ENCODE assay signal across 21 cellular contexts in the genomic region with DNA sequence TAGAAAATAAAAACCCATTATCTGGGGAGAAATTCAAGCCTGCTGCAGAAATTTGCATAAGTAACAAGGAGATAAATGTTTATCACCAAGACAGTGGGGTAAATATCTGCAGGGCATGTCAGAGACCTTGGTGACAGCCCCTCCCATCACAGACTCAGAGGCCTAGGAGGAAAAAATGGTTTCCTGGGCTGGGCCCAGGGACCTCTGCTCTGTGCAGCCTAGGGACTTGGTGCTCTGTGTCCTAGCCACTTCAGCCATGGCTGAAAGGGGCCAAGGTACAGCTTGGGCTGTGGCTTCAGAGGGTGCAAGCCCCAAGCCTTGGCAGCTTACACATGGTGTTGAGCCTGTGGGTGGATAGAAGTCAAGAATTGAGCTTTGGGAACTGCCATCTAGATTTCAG. TPM values are rescaled to one million over a fixed set of nuclear protein-coding genes. Genes with fewer than 3 reads are reported as not detected.
"Had no signal": no experiment of that assay in that cellular context is flagged by ENCODE, and none has a peak within 500 bp of the region (broad histone marks: within the 10 kb centered on the region; RNA-seq: fewer than 3 reads in every experiment).

No MANE protein-coding gene starts in this region.

RNA-seq across cellular contexts. Expression of gene SLC25A48, which starts 3.9 kb away (rescaled TPM):
- total RNA-seq: activated CD4-positive, alpha-beta memory T cell treated with anti-CD3 and anti-CD28 coated beads, Interleukin-2, amount 10 ng/mL, durations not matched to agents 7 days and 5 days; activated CD4-positive, alpha-beta T cell treated with anti-CD3 and anti-CD28 coated beads for 36 hours; activated CD4-positive, alpha-beta T cell treated with anti-CD3 and anti-CD28 coated beads, Interleukin-2, amount 10 ng/mL, durations not matched to agents 7 days and 5 days; activated CD8-positive, alpha-beta memory T cell treated with anti-CD3 and anti-CD28 coated beads for 36 hours; activated CD8-positive, alpha-beta T cell treated with anti-CD3 and anti-CD28 coated beads, Interleukin-2, amount 10 ng/mL, durations not matched to agents 7 days and 5 days; activated naive CD4-positive, alpha-beta T cell treated with anti-CD3 and anti-CD28 coated beads for 36 hours; activated naive CD4-positive, alpha-beta T cell treated with anti-CD3 and anti-CD28 coated beads, Interleukin-2, amount 50 U/mL, for 72 hours; activated naive CD8-positive, alpha-beta T cell treated with anti-CD3 and anti-CD28 coated beads for 36 hours; activated T-helper 2 cell treated with anti-CD3 and anti-CD28 coated beads, Interferon-gamma antibody, Interleukin-2, Interleukin-4, amounts not matched to agents 10 μg/mL and 5 μg/mL and 100 μg/mL, durations not matched to agents 14 hours and 24 hours and 36 hours; adrenal gland; astrocyte; cardiac septum; T-cell; T-helper 1 cell treated with Interleukin-12 subunit alpha and Interleukin-12 subunit beta and Interleukin-4 antibody, amounts not matched to agents 30 ng/mL and 1 ng/mL, for 36 hours; T-helper 17 cell; T-helper 2 cell treated with Interferon-gamma antibody and Interleukin-4, amounts not matched to agents 100 ng/mL and 5 ng/mL, for 36 hours had no signal

RNA-seq across cellular contexts. Expression of gene IL9, which starts 57.2 kb away (rescaled TPM):
- total RNA-seq: activated CD4-positive, alpha-beta memory T cell treated with anti-CD3 and anti-CD28 coated beads, Interleukin-2, amount 10 ng/mL, durations not matched to agents 7 days and 5 days; activated CD4-positive, alpha-beta T cell treated with anti-CD3 and anti-CD28 coated beads, Interleukin-2, amount 10 ng/mL, durations not matched to agents 7 days and 5 days; activated CD8-positive, alpha-beta T cell treated with anti-CD3 and anti-CD28 coated beads, Interleukin-2, amount 10 ng/mL, durations not matched to agents 7 days and 5 days; activated naive CD4-positive, alpha-beta T cell treated with anti-CD3 and anti-CD28 coated beads for 36 hours; activated naive CD8-positive, alpha-beta T cell treated with anti-CD3 and anti-CD28 coated beads for 36 hours; adrenal gland; aorta; astrocyte; body of pancreas; breast epithelium; cardiac septum; cerebellum; T-cell; T-helper 17 cell; WTC11 had no signal
